In the genomic region with DNA sequence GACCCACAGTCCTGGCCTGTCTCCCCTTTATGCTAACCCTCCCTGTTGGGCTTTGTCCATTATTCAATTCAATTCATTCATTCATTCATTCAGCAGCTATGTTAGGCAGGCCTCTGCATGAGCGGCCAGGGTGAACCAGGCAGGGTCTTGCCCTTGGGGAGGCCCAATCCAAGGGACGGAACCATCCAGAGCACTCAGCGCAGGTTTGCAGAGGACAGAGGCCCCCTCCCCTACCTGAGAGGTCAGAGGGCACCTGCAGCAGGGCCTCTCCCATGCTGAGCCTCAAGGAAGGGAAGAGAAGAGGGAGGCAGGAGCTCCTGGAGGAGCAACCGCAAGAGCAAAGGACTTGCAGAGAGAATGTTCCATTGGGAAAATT, we compare ENCODE assay signal across 1 cellular context.
TF ChIP-seq lines count a peak whose summit lies in the region.

No MANE protein-coding gene starts in this region.

TF ChIP-seq in H1, 55 proteins besides CTCF, POLR2A, EP300 and RAD21:
- no peak for TF ChIP-seq BRCA1 (IDR thresholded peaks at IDR 0.05; ENCODE audit: low read depth, low read length)
- no peak for TF ChIP-seq TAF7 (optimal IDR thresholded peaks at IDR 0.05; ENCODE audit: borderline replicate concordance, low read depth, low read length)
- no peak for TF ChIP-seq CHD2 (IDR thresholded peaks at IDR 0.05; ENCODE audit: low read length)
- TF ChIP-seq ZNF274 (IDR thresholded peaks at IDR 0.05; ENCODE audit: borderline replicate concordance, extremely low read depth, low read length), result no peak
- no peak for TF ChIP-seq CBX5 (IDR thresholded peaks at IDR 0.05; ENCODE audit: low read depth, low read length)
- no peak for TF ChIP-seq SAP30 (IDR thresholded peaks at IDR 0.05; ENCODE audit: insufficient read depth, insufficient replicate concordance, low read length)
